19 cellular contexts compared by ENCODE assay signal in the genomic region with DNA sequence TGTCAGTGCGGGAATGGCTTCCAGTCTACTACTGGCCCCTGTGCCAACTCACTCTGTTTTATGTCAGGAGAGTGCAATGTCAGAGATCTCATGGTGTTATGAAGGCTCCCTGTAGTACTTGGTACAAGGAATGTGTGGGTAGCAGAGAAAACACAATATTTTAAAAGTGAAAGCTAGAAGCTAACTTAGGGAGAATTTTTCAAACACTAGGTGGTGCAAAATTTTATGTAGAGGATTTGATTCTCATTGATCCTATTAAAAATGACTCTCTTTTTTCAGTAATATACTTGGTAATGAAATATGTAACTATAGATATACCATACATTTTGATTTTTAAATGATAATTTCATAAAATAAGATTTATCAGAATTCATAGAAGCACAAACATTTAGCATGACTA.
A peak's percentile ranks its signal among the peaks of the same experiment; 100 is the strongest.
DNase-seq lines count a peak whose midpoint lies in the region; ATAC-seq, FAIRE-seq and TF ChIP-seq lines count a peak whose summit lies in the region.
"Had no signal": no experiment of that assay in that cellular context is flagged by ENCODE, and none has a peak within 500 bp of the region (broad histone marks: within the 10 kb centered on the region; RNA-seq: fewer than 3 reads in every experiment).

No MANE protein-coding gene starts in this region.

- DNase-seq in HT-29 (ENCODE audit: low spot score) (peak; percentile 23), Panc1 (ENCODE audit: low read depth, low spot score) (no peak), foreskin keratinocyte (no peak), DMS79 (lab: John Stamatoyannopoulos, UW) (no peak), frontal cortex (ENCODE audit: low spot score in 2 of 2) (no peak), SHP77 (lab: John Stamatoyannopoulos, UW) (no peak)
- DNase-seq: activated CD8-positive, alpha-beta memory T cell treated with anti-CD3 and anti-CD28 coated beads for 24 hours; adrenal gland; GOT3; immature natural killer cell; mammary epithelial cell; MG63; NCI-H2081; NCI-H69; retina had no signal

- TF ChIP-seq CTCF in Panc1 (IDR thresholded peaks at IDR 0.05) (peak; percentile 2; the same call in 1 of the 2 replicates), foreskin keratinocyte (conservative IDR thresholded peaks at IDR 0.05) (peak; percentile 45)

- H3K4me3 ChIP-seq in Panc1 (ENCODE audit: low read depth in 2 of 2, low read length in 2 of 2) = no peak overlapping the region
- H3K4me3 ChIP-seq: adrenal gland, MG63, neural progenitor cell had no signal

- H3K27me3 ChIP-seq in Panc1 (ENCODE audit: control insufficient read depth, insufficient read depth, low read length) (no peaks in the 10 kb centered on the region), foreskin keratinocyte (no peaks in the 10 kb centered on the region)
- H3K27me3 ChIP-seq: adrenal gland, MG63, neural progenitor cell had no signal

- no peaks in the 10 kb centered on the region for H3K4me1 ChIP-seq in Panc1 (ENCODE audit: control insufficient read depth, insufficient read depth, low read length)
- H3K4me1 ChIP-seq in foreskin keratinocyte = no peaks in the 10 kb centered on the region
- H3K4me1 ChIP-seq: adrenal gland, neural progenitor cell had no signal

- FAIRE-seq in A204.1 (lab: Jason Lieb, UNC) (peak; percentile 72), frontal cortex (lab: Jason Lieb, UNC) (no peak)

- in situ Hi-C loops in Panc1 (cut with HindIII; ENCODE audit: low pct_unique_long_range_greater_than_20kb, low sequenced_read_pairs) = no loop called here

- no TSS peak for BruUV-seq in Panc1 (replicated peaks; lab: Mats Ljungman, UMichigan)

- no peak for ATAC-seq in Panc1
- ATAC-seq in foreskin keratinocyte = no peak
- no peak for ATAC-seq in HG02938 (IDR thresholded peaks at IDR 0.05; ENCODE audit: unreplicated experiment)

- CTCF ChIA-PET in Panc1 (lab: Charles Lee) = interaction anchor here (0.6 kb wide), 1 partner anchor 141 kb away, joined by 3 read pairs; no protein-coding TSS in a partner anchor

- H3K27ac ChIP-seq in Panc1 (ENCODE audit: low read length) (no peak overlapping the region), foreskin keratinocyte (no peak overlapping the region)
- H3K27ac ChIP-seq: adrenal gland, neural progenitor cell, RWPE1 had no signal

- POLR2A ChIA-PET in Panc1 (lab: Charles Lee) = no interaction called here

- H3K36me3 ChIP-seq in Panc1 (ENCODE audit: control insufficient read depth, insufficient read depth, low read length) = no peaks in the 10 kb centered on the region
- H3K36me3 ChIP-seq: adrenal gland, MG63, neural progenitor cell had no signal

- no peaks in the 10 kb centered on the region for H3K9me3 ChIP-seq in Panc1 (ENCODE audit: control insufficient read depth, insufficient read depth, low read depth, low read length)
- H3K9me3 ChIP-seq: adrenal gland, MG63 had no signal

- intact Hi-C loops in Panc1 (cut with micrococcal nuclease; ENCODE audit: unreplicated experiment) = no loop called here
